Comparison of ENCODE assay signal across 6 cellular contexts in the genomic region with DNA sequence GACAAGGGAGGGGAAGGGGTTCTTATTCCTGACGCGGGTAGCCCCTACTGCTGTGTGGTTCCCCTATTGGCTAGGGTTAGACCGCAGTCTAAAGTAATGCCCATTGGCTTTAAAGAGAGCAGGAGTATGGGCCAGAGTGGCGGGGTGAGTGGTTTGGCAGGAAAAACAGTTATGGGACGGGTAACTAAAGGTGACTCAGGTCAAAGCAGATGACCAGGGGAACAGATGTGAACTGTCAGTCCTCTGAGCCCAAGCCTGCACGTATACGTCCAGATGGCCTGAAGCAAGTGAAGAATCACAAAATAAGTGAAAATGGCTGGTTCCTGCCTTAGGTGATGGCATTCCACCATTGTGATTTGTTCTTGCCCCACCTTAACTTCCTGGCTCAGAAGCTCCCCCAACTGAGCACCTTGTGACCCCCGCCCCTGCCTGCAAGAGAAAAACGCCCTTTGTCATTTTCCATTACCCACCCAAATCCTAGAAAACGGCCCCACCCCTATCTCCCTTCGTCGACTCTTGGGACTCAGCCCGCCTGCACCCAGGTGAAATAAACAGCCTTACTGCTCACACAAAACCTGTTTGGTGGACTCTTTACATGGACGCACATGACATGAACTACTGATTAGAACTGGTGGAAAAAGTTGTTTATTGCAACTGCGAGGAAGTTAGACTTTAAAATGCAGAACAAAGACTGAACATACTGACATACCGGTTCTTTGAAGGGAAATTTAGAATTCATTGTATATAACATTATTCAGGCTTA. TPM values are rescaled to one million over a fixed set of nuclear protein-coding genes. Genes with fewer than 3 reads are reported as not detected.
DNase-seq lines count a peak whose midpoint lies in the region; ATAC-seq lines count a peak whose summit lies in the region.

No MANE protein-coding gene starts in this region.

- H3K4me3 ChIP-seq in HUES48 (ENCODE audit: low read depth, low read length) (peak overlapping the region; percentile 98), mesenchymal stem cell (ENCODE audit: insufficient read depth in 1 of 2, low read depth in 1 of 2, low read length in 2 of 2) (peak overlapping the region; percentile 88 to 95)

- no peak overlapping the region for H3K18ac ChIP-seq in mesenchymal stem cell (ENCODE audit: low read depth in 1 of 2, low read length in 2 of 2)

- H3K27me3 ChIP-seq in HUES48 (ENCODE audit: control insufficient read depth, insufficient read depth, low read length) (no peaks in the 10 kb centered on the region), mesenchymal stem cell (ENCODE audit: control insufficient read depth in 1 of 2, insufficient read depth in 1 of 2, low read length in 2 of 2) (no peaks in the 10 kb centered on the region)

- H3K4ac ChIP-seq in mesenchymal stem cell (ENCODE audit: low read depth in 1 of 2, low read length in 2 of 2) = peak overlapping the region in 1 of 2 experiments; percentile 89

- H3K14ac ChIP-seq in mesenchymal stem cell (ENCODE audit: low read length in 2 of 2) = peak overlapping the region in 1 of 2 experiments; percentile 57

- WGBS in mesenchymal stem cell = 30% methylated on average over 13 of the region's 16 CpGs

- H3K9ac ChIP-seq in HUES48 (ENCODE audit: low read depth, low read length) (peak overlapping the region; percentile 75), mesenchymal stem cell (ENCODE audit: low read length) (peak overlapping the region; percentile 92)

- peak overlapping the region; percentile 83 for H3K27ac ChIP-seq in HUES48 (ENCODE audit: low read depth, low read length)
- peak overlapping the region; percentile 0 for H3K27ac ChIP-seq in mesenchymal stem cell (ENCODE audit: low read length, poor library complexity, severe bottlenecking)

- H3K27me3 Mint-ChIP-seq in activated T-helper 2 cell treated with anti-CD3 and anti-CD28 coated beads, Interferon-gamma antibody, Interleukin-2, Interleukin-4, amounts not matched to agents 10 μg/mL and 5 μg/mL and 100 μg/mL, durations not matched to agents 14 hours and 24 hours and 36 hours (ENCODE audit: low read depth) = no peaks in the 10 kb centered on the region

- H2AFZ ChIP-seq in mesenchymal stem cell (ENCODE audit: low read depth, low read length) = no peak overlapping the region

- ATAC-seq in HG02840 (IDR thresholded peaks at IDR 0.05; ENCODE audit: low FRiP score, unreplicated experiment) (no peak), HG02798 (IDR thresholded peaks at IDR 0.05; ENCODE audit: poor library complexity, unreplicated experiment) (no peak)

- no peaks in the 10 kb centered on the region for H3K9me3 Mint-ChIP-seq in activated T-helper 2 cell treated with anti-CD3 and anti-CD28 coated beads, Interferon-gamma antibody, Interleukin-2, Interleukin-4, amounts not matched to agents 10 μg/mL and 5 μg/mL and 100 μg/mL, durations not matched to agents 14 hours and 24 hours and 36 hours

- H3K9me3 ChIP-seq in HUES48 (ENCODE audit: control insufficient read depth, insufficient read depth, low read length) = no peaks in the 10 kb centered on the region
- H3K9me3 ChIP-seq in mesenchymal stem cell (ENCODE audit: control insufficient read depth, low read length) = no peaks in the 10 kb centered on the region

- H2BK5ac ChIP-seq in mesenchymal stem cell (ENCODE audit: low read depth, low read length, poor library complexity, severe bottlenecking) = no peak overlapping the region

- H3K4me1 Mint-ChIP-seq in activated T-helper 2 cell treated with anti-CD3 and anti-CD28 coated beads, Interferon-gamma antibody, Interleukin-2, Interleukin-4, amounts not matched to agents 10 μg/mL and 5 μg/mL and 100 μg/mL, durations not matched to agents 14 hours and 24 hours and 36 hours (ENCODE audit: low read depth) = peaks cover 12% of the 10 kb centered on the region

- no peak overlapping the region for H2BK12ac ChIP-seq in mesenchymal stem cell (ENCODE audit: low read length in 2 of 2)

- no peak overlapping the region for H2BK120ac ChIP-seq in mesenchymal stem cell (ENCODE audit: low read depth, low read length)

- no peak for DNase-seq in activated T-helper 2 cell treated with anti-CD3 and anti-CD28 coated beads, Interferon-gamma antibody, Interleukin-2, Interleukin-4, amounts not matched to agents 10 μg/mL and 5 μg/mL and 100 μg/mL, durations not matched to agents 14 hours and 24 hours and 36 hours (ENCODE audit: low spot score)
- DNase-seq in mesenchymal stem cell (peak; percentile 10), NCI-H510A treated with DMSO at 0.1 percent for 48 hours (lab: John Stamatoyannopoulos, UW) (no peak)

- H3K23ac ChIP-seq in mesenchymal stem cell (ENCODE audit: low read length in 2 of 2) = no peak overlapping the region

- peak overlapping the region; percentile 45 for H4K8ac ChIP-seq in mesenchymal stem cell (ENCODE audit: low read length)

- intact Hi-C loops in activated T-helper 2 cell treated with anti-CD3 and anti-CD28 coated beads, Interferon-gamma antibody, Interleukin-2, Interleukin-4, amounts not matched to agents 10 μg/mL and 5 μg/mL and 100 μg/mL, durations not matched to agents 14 hours and 24 hours and 36 hours (cut with micrococcal nuclease) = loop anchor here (1.0 to 2.0 kb wide), 2 partner anchors 40 to 64 kb away; a partner anchor contains a TSS

- H3K27ac Mint-ChIP-seq in activated T-helper 2 cell treated with anti-CD3 and anti-CD28 coated beads, Interferon-gamma antibody, Interleukin-2, Interleukin-4, amounts not matched to agents 10 μg/mL and 5 μg/mL and 100 μg/mL, durations not matched to agents 14 hours and 24 hours and 36 hours = peak overlapping the region; percentile 76

- H3K4me1 ChIP-seq in HUES48 (ENCODE audit: control insufficient read depth, insufficient read depth, low read length) (no peaks in the 10 kb centered on the region), mesenchymal stem cell (ENCODE audit: control insufficient read depth, insufficient read depth, low read depth, low read length) (peaks cover 14% of the 10 kb centered on the region)

- peaks cover 5% of the 10 kb centered on the region for H3K79me1 ChIP-seq in mesenchymal stem cell (replicated peaks; ENCODE audit: low read length, poor library complexity, severe bottlenecking)

- H3K36me3 Mint-ChIP-seq in activated T-helper 2 cell treated with anti-CD3 and anti-CD28 coated beads, Interferon-gamma antibody, Interleukin-2, Interleukin-4, amounts not matched to agents 10 μg/mL and 5 μg/mL and 100 μg/mL, durations not matched to agents 14 hours and 24 hours and 36 hours (ENCODE audit: low read depth) = peaks cover 7% of the 10 kb centered on the region

- no peaks in the 10 kb centered on the region for H3K36me3 ChIP-seq in HUES48 (ENCODE audit: control insufficient read depth, insufficient read depth, low read length)
- peaks cover 0 to 10% of the 10 kb centered on the region in 2 experiments for H3K36me3 ChIP-seq in mesenchymal stem cell (ENCODE audit: control insufficient read depth in 1 of 2, insufficient read depth in 2 of 2, low read depth in 1 of 2, low read length in 2 of 2)

- no peak overlapping the region for H4K91ac ChIP-seq in mesenchymal stem cell (ENCODE audit: low read length)

- H3K4me3 Mint-ChIP-seq in activated T-helper 2 cell treated with anti-CD3 and anti-CD28 coated beads, Interferon-gamma antibody, Interleukin-2, Interleukin-4, amounts not matched to agents 10 μg/mL and 5 μg/mL and 100 μg/mL, durations not matched to agents 14 hours and 24 hours and 36 hours (ENCODE audit: low read depth) = peak overlapping the region; percentile 92

- H2BK15ac ChIP-seq in mesenchymal stem cell (ENCODE audit: low read depth, poor library complexity, severe bottlenecking) = no peak overlapping the region

- peak overlapping the region; percentile 73 for H3K4me2 ChIP-seq in mesenchymal stem cell (ENCODE audit: low read length, poor library complexity, severe bottlenecking)

- H2AK5ac ChIP-seq in mesenchymal stem cell (ENCODE audit: low read length, severe bottlenecking) = no peak overlapping the region

RNA-seq across cellular contexts. Expression of a gene that starts 0.8 kb away (rescaled TPM):
- total RNA-seq in activated T-helper 2 cell treated with anti-CD3 and anti-CD28 coated beads, Interferon-gamma antibody, Interleukin-2, Interleukin-4, amounts not matched to agents 10 μg/mL and 5 μg/mL and 100 μg/mL, durations not matched to agents 14 hours and 24 hours and 36 hours = 68.0 and 70.9 TPM in 2 replicates
- 13.9 TPM for polyA plus RNA-seq in mesenchymal stem cell (2013, experiment 1 of 2)
- 12.7 TPM for polyA plus RNA-seq in mesenchymal stem cell (2013, experiment 2 of 2)

RNA-seq across cellular contexts. Expression of a gene that starts 21.3 kb away (rescaled TPM):
- total RNA-seq in activated T-helper 2 cell treated with anti-CD3 and anti-CD28 coated beads, Interferon-gamma antibody, Interleukin-2, Interleukin-4, amounts not matched to agents 10 μg/mL and 5 μg/mL and 100 μg/mL, durations not matched to agents 14 hours and 24 hours and 36 hours = 0.53 and 0.62 TPM in 2 replicates
- 0.03 TPM for polyA plus RNA-seq in mesenchymal stem cell (2013, experiment 1 of 2)
- polyA plus RNA-seq in mesenchymal stem cell (2013, experiment 2 of 2) = 0.04 TPM

RNA-seq across cellular contexts. Expression of a gene that starts 35.3 kb away (rescaled TPM):
- total RNA-seq in activated T-helper 2 cell treated with anti-CD3 and anti-CD28 coated beads, Interferon-gamma antibody, Interleukin-2, Interleukin-4, amounts not matched to agents 10 μg/mL and 5 μg/mL and 100 μg/mL, durations not matched to agents 14 hours and 24 hours and 36 hours = 4.0 and 4.7 TPM in 2 replicates
- polyA plus RNA-seq in mesenchymal stem cell (2013, experiment 1 of 2) = 7.3 TPM
- 7.5 TPM for polyA plus RNA-seq in mesenchymal stem cell (2013, experiment 2 of 2)

RNA-seq across cellular contexts. Expression of a gene that starts 41.2 kb away (rescaled TPM):
- total RNA-seq in activated T-helper 2 cell treated with anti-CD3 and anti-CD28 coated beads, Interferon-gamma antibody, Interleukin-2, Interleukin-4, amounts not matched to agents 10 μg/mL and 5 μg/mL and 100 μg/mL, durations not matched to agents 14 hours and 24 hours and 36 hours = 71.5 and 78.5 TPM in 2 replicates
- polyA plus RNA-seq in mesenchymal stem cell (2013, experiment 1 of 2) = 23.0 TPM
- polyA plus RNA-seq in mesenchymal stem cell (2013, experiment 2 of 2) = 22.7 TPM

RNA-seq across cellular contexts. Expression of a gene that starts 49.7 kb away (rescaled TPM):
- not detected in 2 replicates for total RNA-seq in activated T-helper 2 cell treated with anti-CD3 and anti-CD28 coated beads, Interferon-gamma antibody, Interleukin-2, Interleukin-4, amounts not matched to agents 10 μg/mL and 5 μg/mL and 100 μg/mL, durations not matched to agents 14 hours and 24 hours and 36 hours
- polyA plus RNA-seq in mesenchymal stem cell (2013, experiment 1 of 2) = 0.14 TPM
- 0.18 TPM for polyA plus RNA-seq in mesenchymal stem cell (2013, experiment 2 of 2)
